Comparison of ENCODE assay signal across 8 cellular contexts in the genomic region with DNA sequence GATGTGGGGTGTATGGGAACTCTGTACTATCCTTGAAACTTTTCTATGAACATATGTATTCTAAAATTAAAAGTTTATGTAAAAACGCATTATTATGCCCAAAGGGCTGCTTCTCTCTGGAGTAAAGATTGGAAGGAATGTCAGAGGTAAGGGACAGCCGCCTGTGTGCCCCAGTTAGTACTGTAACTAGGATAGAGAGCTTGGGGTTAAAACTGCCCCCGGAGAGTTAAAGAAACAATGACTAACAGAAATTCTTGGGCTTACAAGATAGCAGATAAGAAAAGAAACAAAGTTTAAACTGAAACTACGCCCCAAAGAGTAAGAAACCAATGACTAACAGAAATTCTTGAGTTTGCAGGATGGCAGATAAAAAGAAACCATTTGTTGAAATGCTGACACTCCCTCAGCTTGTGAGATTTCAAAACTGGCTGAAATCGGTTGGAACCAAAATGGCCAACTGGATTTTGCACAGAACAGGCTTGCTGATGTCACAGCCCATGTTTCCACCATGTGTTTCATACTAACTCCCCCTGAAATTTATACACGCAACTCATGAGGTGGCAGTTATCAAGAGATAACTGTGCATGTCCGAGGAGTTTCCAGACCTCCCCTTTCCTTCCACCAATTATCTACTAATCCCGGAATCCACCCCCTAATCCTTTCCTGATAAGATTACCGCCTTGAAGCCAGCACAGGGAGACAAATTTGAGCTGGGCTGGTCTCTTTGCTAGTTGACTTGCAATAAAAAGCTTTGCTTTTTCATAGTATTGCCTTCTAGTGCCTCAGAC. TPM values are rescaled to one million over a fixed set of nuclear protein-coding genes. Genes with fewer than 3 reads are reported as not detected.
DNase-seq lines count a peak whose midpoint lies in the region; ATAC-seq and TF ChIP-seq lines count a peak whose summit lies in the region.

No MANE protein-coding gene starts in this region.

- 36 to 38% methylated on average over 9 of the region's 9 CpGs for WGBS in lower leg skin, 2 donors

- DNase-seq in RWPE1 (ENCODE audit: low spot score) (peak; percentile 32), fibroblast of the aortic adventitia (ENCODE audit: low read depth) (peak; percentile 100), retinal pigment epithelial cell (ENCODE audit: low read depth) (peak; percentile 75), GM13976 (ENCODE audit: low spot score) (no peak), NCI-H2171 treated with DMSO at 0.1 percent for 48 hours (lab: John Stamatoyannopoulos, UW) (no peak), epidermal melanocyte (ENCODE audit: insufficient read length, low spot score) (no peak), lower leg skin (ENCODE audit: low spot score in 2 of 2) (no peak)

- H3K4me3 ChIP-seq in fibroblast of the aortic adventitia (ENCODE audit: low read depth, low read length) (peak overlapping the region; percentile 29), retinal pigment epithelial cell (ENCODE audit: low read length) (peak overlapping the region; percentile 32), lower leg skin (ENCODE audit: low read depth, poor library complexity, severe bottlenecking) (no peak overlapping the region)

- CTCF ChIA-PET in RWPE1 (lab: Yijun Ruan, JAX), result interaction anchor here (0.8 kb wide), 1 partner anchor 106 kb away, joined by 3 read pairs; no protein-coding TSS in a partner anchor

- no peak for TF ChIP-seq CTCF in RWPE1 (conservative IDR thresholded peaks at IDR 0.05; ENCODE audit: low read depth)
- no peak for TF ChIP-seq CTCF in fibroblast of the aortic adventitia (IDR thresholded peaks at IDR 0.05; ENCODE audit: insufficient read depth, low read length)
- TF ChIP-seq CTCF in retinal pigment epithelial cell (conservative IDR thresholded peaks at IDR 0.05; ENCODE audit: low read depth, low read length), result no peak
- no peak for TF ChIP-seq CTCF in GM13976 (IDR thresholded peaks at IDR 0.05; ENCODE audit: borderline replicate concordance, control extremely low read depth, extremely low read depth, insufficient read depth, missing control alignments)
- no peak for TF ChIP-seq CTCF in lower leg skin (IDR thresholded peaks at IDR 0.05)

- no peak for TF ChIP-seq POLR2A in lower leg skin (IDR thresholded peaks at IDR 0.05)

- in situ Hi-C loops in GM13976 (cut with MboI; ENCODE audit: low sequenced_read_pairs, unreplicated experiment), result no loop called here

- POLR2A ChIA-PET in RWPE1 (lab: Yijun Ruan, JAX; ENCODE audit: low non-redundant PET), result no interaction called here

- intact Hi-C loops in lower leg skin (cut with DNase I; ENCODE audit: low total_unique reads), result no loop called here

- H3K27ac ChIP-seq in RWPE1, result no peak overlapping the region

- peak; percentile 65 for ATAC-seq in GM18868 (IDR thresholded peaks at IDR 0.05; ENCODE audit: unreplicated experiment)

RNA-seq across cellular contexts. Expression of gene TXNDC2, which starts 8.7 kb away (rescaled TPM):
- 0.16 and 0.27 TPM in 2 replicates for total RNA-seq in fibroblast of the aortic adventitia (ENCODE audit: low replicate concordance)
- under 1 TPM in 1 of 4 donors, not detected in 3; 0.06 TPM for total RNA-seq in lower leg skin

RNA-seq across cellular contexts. Expression of gene VAPA, which starts 36.8 kb away (rescaled TPM):
- total RNA-seq in fibroblast of the aortic adventitia (ENCODE audit: low replicate concordance), result 324 and 436 TPM in 2 replicates
- total RNA-seq in lower leg skin, result 100 to 1,000 TPM; 188 to 221 (median 209) TPM

Comparison
In these comparisons a context has a peak if more than half of its experiments do, and no peak if none do; other contexts are left out.
1. DNase-seq: peak in RWPE1 (single experiment), fibroblast of the aortic adventitia (single experiment) and retinal pigment epithelial cell (single experiment); none in GM13976 (single experiment), NCI-H2171 treated with DMSO at 0.1 percent for 48 hours (single experiment), epidermal melanocyte (single experiment) and lower leg skin (0 of 2).